In the genomic region with DNA sequence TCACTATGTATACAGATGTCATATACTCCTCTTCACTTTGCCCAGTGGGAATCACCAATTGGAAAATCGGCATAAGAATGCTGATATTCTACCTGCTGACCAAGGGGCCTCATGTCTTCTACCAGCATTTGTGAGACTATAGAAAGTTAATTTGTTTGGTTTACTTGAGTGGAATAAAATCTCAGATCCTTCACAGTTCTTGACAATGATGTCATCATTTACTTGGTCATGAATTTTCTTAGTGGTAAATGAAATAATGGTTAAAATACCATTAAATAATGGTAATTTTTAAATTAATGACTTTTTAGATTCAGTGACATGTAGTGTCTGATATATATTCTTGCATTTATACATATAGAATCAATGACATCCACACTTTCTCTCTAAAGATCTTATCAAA, we compare ENCODE assay signal across 37 cellular contexts.
DNase-seq lines count a peak whose midpoint lies in the region; ATAC-seq, FAIRE-seq and TF ChIP-seq lines count a peak whose summit lies in the region.
"Had no signal": no experiment of that assay in that cellular context is flagged by ENCODE, and none has a peak within 500 bp of the region (broad histone marks: within the 10 kb centered on the region; RNA-seq: fewer than 3 reads in every experiment).

No MANE protein-coding gene starts in this region.

- in situ Hi-C loops in HepG2 (cut with HindIII; ENCODE audit: extremely low pct_ligation_motif_present, low pct_unique_long_range_greater_than_20kb) (no loop called here), GM12878 (cut with MboI) (no loop called here)

- no peaks in the 10 kb centered on the region for H3K4me1 Mint-ChIP-seq in stimulated activated naive CD8-positive, alpha-beta T cell treated with anti-CD3 and anti-CD28 coated beads, Interleukin-15, amount 100 ng/mL, for 72 hours
- H3K4me1 Mint-ChIP-seq: B cell; CD14-positive monocyte; CD4-positive, alpha-beta memory T cell; CD4-positive, CD25-positive, alpha-beta regulatory T cell; CD8-positive, alpha-beta memory T cell had no signal

- TF ChIP-seq RAD21 in HepG2 (CRISPR knock-in tag; IDR thresholded peaks at IDR 0.05) (no peak), GM12878 (IDR thresholded peaks at IDR 0.05; ENCODE audit: insufficient read depth, low read depth, low read length) (no peak)

- POLR2A ChIA-PET in HepG2 (lab: Yijun Ruan, JAX) (no interaction called here), HEK293 (lab: Yijun Ruan, JAX) (no interaction called here), GM12878 (lab: Charles Lee) (no interaction called here)

- TF ChIP-seq POLR2A in HepG2 (IDR thresholded peaks at IDR 0.05; ENCODE audit: insufficient read depth in 1 of 2, low read depth in 2 of 2, low read length in 2 of 2) (no peak), right lobe of liver (IDR thresholded peaks at IDR 0.05) (no peak), GM12878 (IDR thresholded peaks at IDR 0.05; ENCODE audit: low read depth, low read length) (no peak)

- H3K36me3 ChIP-seq in HepG2 (replicated peaks in 1 of 2; ENCODE audit: control insufficient read depth in 1 of 2, insufficient read depth in 2 of 2, low read length in 2 of 2) (no peaks in the 10 kb centered on the region), right lobe of liver (no peaks in the 10 kb centered on the region), HEK293 (ENCODE audit: control insufficient read depth in 2 of 2, insufficient read depth in 1 of 2, low read length in 2 of 2) (no peaks in the 10 kb centered on the region), GM12878 (ENCODE audit: control insufficient read depth in 2 of 2, insufficient read depth in 2 of 2, low read length in 1 of 2) (no peaks in the 10 kb centered on the region), osteoblast (ENCODE audit: insufficient read depth, low read length) (no peaks in the 10 kb centered on the region)
- H3K36me3 ChIP-seq: BE2C; BLaER1; BLaER1 treated with 17β-estradiol and CSF1 and Interleukin-3, amounts not matched to agents 10 nM and 100 nM had no signal

- H3K79me2 ChIP-seq in HepG2 (ENCODE audit: insufficient read depth, low read length) = no peaks in the 10 kb centered on the region
- no peaks in the 10 kb centered on the region for H3K79me2 ChIP-seq in GM12878 (ENCODE audit: control insufficient read depth, insufficient read depth, low read length)
- H3K79me2 ChIP-seq in osteoblast (ENCODE audit: insufficient read depth, low read length) = no peaks in the 10 kb centered on the region

- H3K4me3 ChIP-seq in HepG2 (replicated peaks in 1 of 3; ENCODE audit: insufficient read depth in 1 of 3, low read depth in 2 of 3, low read length in 3 of 3) = no peak overlapping the region
- no peak overlapping the region for H3K4me3 ChIP-seq in right lobe of liver
- no peak overlapping the region for H3K4me3 ChIP-seq in HEK293 (ENCODE audit: low read depth, low read length)
- H3K4me3 ChIP-seq in GM12878 = no peak overlapping the region
- no peak overlapping the region for H3K4me3 ChIP-seq in osteoblast (ENCODE audit: insufficient read depth, low read length)
- H3K4me3 ChIP-seq: A549; BLaER1; BLaER1 treated with 17β-estradiol and CSF1 and Interleukin-3, amounts not matched to agents 10 nM and 100 nM had no signal

- H2AFZ ChIP-seq in HepG2 (ENCODE audit: low read length) (no peak overlapping the region), GM12878 (ENCODE audit: control insufficient read depth, low read depth, low read length) (no peak overlapping the region), osteoblast (ENCODE audit: low read length) (no peak overlapping the region)

- no peak overlapping the region for H3K27ac ChIP-seq in HepG2 (ENCODE audit: extremely low read length, insufficient read depth, low read length)
- no peak overlapping the region for H3K27ac ChIP-seq in right lobe of liver
- no peak overlapping the region for H3K27ac ChIP-seq in HEK293 (ENCODE audit: extremely low read depth, low read depth, low read length)
- no peak overlapping the region for H3K27ac ChIP-seq in GM12878 (ENCODE audit: control insufficient read depth, insufficient read depth)
- no peak overlapping the region for H3K27ac ChIP-seq in osteoblast (ENCODE audit: low read depth, low read length)
- H3K27ac ChIP-seq: 22Rv1; A549; BLaER1; BLaER1 treated with 17β-estradiol and CSF1 and Interleukin-3, amounts not matched to agents 10 nM and 100 nM; C4-2B had no signal

- 0% methylated on average over 1 of the region's 1 CpG for WGBS in HepG2 (ENCODE audit: low lambda C conversion rate)
- 62% methylated on average over 1 of the region's 1 CpG for WGBS in right lobe of liver (ENCODE audit: insufficient coverage, low coverage, low lambda C conversion rate, missing lambda C conversion rate)
- WGBS in GM12878 (ENCODE audit: insufficient coverage, insufficient replicate concordance, low lambda C conversion rate, missing lambda C conversion rate) = 0% methylated on average over 1 of the region's 1 CpG

- no peaks in the 10 kb centered on the region for H3K4me1 ChIP-seq in HepG2 (ENCODE audit: insufficient read depth, low read length)
- H3K4me1 ChIP-seq in right lobe of liver = no peaks in the 10 kb centered on the region
- H3K4me1 ChIP-seq in HEK293 (ENCODE audit: control insufficient read depth, insufficient read depth, low read length) = no peaks in the 10 kb centered on the region
- H3K4me1 ChIP-seq in GM12878 (ENCODE audit: control insufficient read depth, insufficient read depth, low read length) = no peaks in the 10 kb centered on the region
- H3K4me1 ChIP-seq in osteoblast (ENCODE audit: insufficient read depth, low read length) = no peaks in the 10 kb centered on the region
- H3K4me1 ChIP-seq: A549; BLaER1; BLaER1 treated with 17β-estradiol and CSF1 and Interleukin-3, amounts not matched to agents 10 nM and 100 nM; Caco-2 had no signal

- RAD21 ChIA-PET in GM12878 (lab: Charles Lee; ENCODE audit: unreplicated experiment) = no interaction called here

- ATAC-seq in HepG2 (no peak), right lobe of liver (no peak), GM12878 (no peak)
- no peak for ATAC-seq in stimulated activated naive CD8-positive, alpha-beta T cell treated with anti-CD3 and anti-CD28 coated beads, Interleukin-15, amount 100 ng/mL, for 72 hours
- ATAC-seq: A549; CD8-positive, alpha-beta T cell had no signal

- H3K9me3 ChIP-seq in HepG2 (ENCODE audit: low read length) (no peaks in the 10 kb centered on the region), right lobe of liver (no peaks in the 10 kb centered on the region), HEK293 (ENCODE audit: control insufficient read depth, insufficient read depth, low read depth, low read length) (no peaks in the 10 kb centered on the region), GM12878 (replicated peaks; ENCODE audit: control insufficient read depth, insufficient read depth, low read length) (no peaks in the 10 kb centered on the region), osteoblast (ENCODE audit: low read depth, low read length) (peaks cover 2% of the 10 kb centered on the region)
- H3K9me3 ChIP-seq: A549; BE2C; BLaER1; BLaER1 treated with 17β-estradiol and CSF1 and Interleukin-3, amounts not matched to agents 10 nM and 100 nM; Caco-2 had no signal

- BruUV-seq in HepG2 (replicated peaks; lab: Mats Ljungman, UMichigan) = no TSS peak
- no TSS peak for BruUV-seq in GM12878 (replicated peaks; lab: Mats Ljungman, UMichigan)

- SMC1A ChIA-PET in GM12878 (lab: Charles Lee; ENCODE audit: uncharacterized antibody, unreplicated experiment) = interaction anchor here (0.6 to 1.0 kb wide), 2 partner anchors 20 to 92 kb away, joined by 3 read pairs; no protein-coding TSS in a partner anchor

- H4K20me1 ChIP-seq in HepG2 (ENCODE audit: insufficient read depth, low read length) = no peaks in the 10 kb centered on the region
- no peaks in the 10 kb centered on the region for H4K20me1 ChIP-seq in GM12878 (ENCODE audit: control insufficient read depth, insufficient read depth)
- H4K20me1 ChIP-seq in osteoblast (ENCODE audit: insufficient read depth, low read length) = no peaks in the 10 kb centered on the region
- H4K20me1 ChIP-seq: BLaER1; BLaER1 treated with 17β-estradiol and CSF1 and Interleukin-3, amounts not matched to agents 10 nM and 100 nM had no signal

- TF ChIP-seq EP300 in HepG2 (IDR thresholded peaks at IDR 0.05; ENCODE audit: low read depth in 2 of 2, low read length in 2 of 2) (no peak), HepG2 (CRISPR knock-in tag; IDR thresholded peaks at IDR 0.05; ENCODE audit: borderline replicate concordance) (no peak), GM12878 (IDR thresholded peaks at IDR 0.05; ENCODE audit: borderline replicate concordance in 1 of 2, control insufficient read depth in 1 of 2, low read depth in 2 of 2, low read length in 2 of 2) (no peak)

- FAIRE-seq in HepG2 (lab: Jason Lieb, UNC) = no peak
- FAIRE-seq in GM12878 (lab: Jason Lieb, UNC) = no peak
- FAIRE-seq: A204.1, A549, D721Med had no signal

- no peaks in the 10 kb centered on the region for H3K27me3 ChIP-seq in HepG2 (ENCODE audit: control insufficient read depth in 1 of 2, insufficient read depth in 2 of 2, low read length in 2 of 2)
- no peaks in the 10 kb centered on the region for H3K27me3 ChIP-seq in right lobe of liver
- no peaks in the 10 kb centered on the region for H3K27me3 ChIP-seq in GM12878 (replicated peaks in 1 of 2; ENCODE audit: control insufficient read depth in 2 of 2, insufficient read depth in 2 of 2, low read length in 1 of 2)
- no peaks in the 10 kb centered on the region for H3K27me3 ChIP-seq in osteoblast (ENCODE audit: insufficient read depth, low read length)
- H3K27me3 ChIP-seq: BE2C; BLaER1; BLaER1 treated with 17β-estradiol and CSF1 and Interleukin-3, amounts not matched to agents 10 nM and 100 nM had no signal

- no peak overlapping the region for H3K27ac Mint-ChIP-seq in stimulated activated naive CD8-positive, alpha-beta T cell treated with anti-CD3 and anti-CD28 coated beads, Interleukin-15, amount 100 ng/mL, for 72 hours
- H3K27ac Mint-ChIP-seq: B cell; CD14-positive monocyte; CD4-positive, alpha-beta memory T cell; CD4-positive, alpha-beta T cell; CD4-positive, CD25-positive, alpha-beta regulatory T cell; CD8-positive, alpha-beta memory T cell; CD8-positive, alpha-beta T cell had no signal

- no peaks in the 10 kb centered on the region for H3K27me3 Mint-ChIP-seq in stimulated activated naive CD8-positive, alpha-beta T cell treated with anti-CD3 and anti-CD28 coated beads, Interleukin-15, amount 100 ng/mL, for 72 hours
- H3K27me3 Mint-ChIP-seq: B cell; CD4-positive, alpha-beta memory T cell; CD4-positive, alpha-beta T cell; CD4-positive, CD25-positive, alpha-beta regulatory T cell had no signal

- CTCF ChIA-PET in HepG2 (lab: Yijun Ruan, JAX; ENCODE audit: low intra/inter-chr PET ratio, low total read pairs) (no interaction called here), HEK293 (lab: Yijun Ruan, JAX) (no interaction called here), GM12878 (lab: Yijun Ruan, JAX) (no interaction called here)

- DNase-seq in HepG2 (ENCODE audit: low spot score) (no peak), right lobe of liver (no peak), GM12878 (ENCODE audit: low read depth, low spot score) (no peak), osteoblast (ENCODE audit: insufficient read length, low spot score, missing footprints) (peak; percentile 8), occipital lobe (lab: John Stamatoyannopoulos, UW) (no peak)
- no peak for DNase-seq in stimulated activated naive CD8-positive, alpha-beta T cell treated with anti-CD3 and anti-CD28 coated beads, Interleukin-15, amount 100 ng/mL, for 72 hours
- no peak for DNase-seq in stimulated activated CD4-positive, alpha-beta T cell treated with anti-CD3 and anti-CD28 coated beads, Interleukin-1b, Interleukin-23, amount 100 ng/mL, for 48 hours
- DNase-seq: 8988T; ACHN; AML-193; BE2C; C1 segment of cervical spinal cord; Caco-2; Calu3; CD4-positive, alpha-beta memory T cell; CD4-positive, alpha-beta T cell; CD4-positive, CD25-positive, alpha-beta regulatory T cell; CD8-positive, alpha-beta memory T cell; CD8-positive, alpha-beta T cell; COR-L47; DMS 273 treated with DMSO at 0.1 percent for 48 hours; DMS153; DMS53; DMS79; DMS79 treated with DMSO at 0.1 percent for 48 hours; DND-41; EL had no signal

- intact Hi-C loops in HepG2 (cut with micrococcal nuclease; ENCODE audit: unreplicated experiment) (no loop called here), right lobe of liver (cut with DNase I) (no loop called here), GM12878 (cut with micrococcal nuclease; ENCODE audit: unreplicated experiment) (no loop called here)

- no peak overlapping the region for H3K4me3 Mint-ChIP-seq in stimulated activated naive CD8-positive, alpha-beta T cell treated with anti-CD3 and anti-CD28 coated beads, Interleukin-15, amount 100 ng/mL, for 72 hours
- H3K4me3 Mint-ChIP-seq: B cell; CD14-positive monocyte; CD4-positive, alpha-beta T cell; CD4-positive, CD25-positive, alpha-beta regulatory T cell; CD8-positive, alpha-beta memory T cell; CD8-positive, alpha-beta T cell had no signal

- no peak overlapping the region for H3K4me2 ChIP-seq in HepG2 (ENCODE audit: low read depth, low read length)
- no peak overlapping the region for H3K4me2 ChIP-seq in GM12878 (ENCODE audit: control insufficient read depth, insufficient read depth)
- no peak overlapping the region for H3K4me2 ChIP-seq in osteoblast (ENCODE audit: insufficient read depth, low read length)
- H3K4me2 ChIP-seq: A549; BLaER1; BLaER1 treated with 17β-estradiol and CSF1 and Interleukin-3, amounts not matched to agents 10 nM and 100 nM had no signal

- H3K9me3 Mint-ChIP-seq in stimulated activated naive CD8-positive, alpha-beta T cell treated with anti-CD3 and anti-CD28 coated beads, Interleukin-15, amount 100 ng/mL, for 72 hours = peaks cover 5 to 6% of the 10 kb centered on the region in 2 donors

- TF ChIP-seq CTCF in HepG2 (CRISPR knock-in tag; IDR thresholded peaks at IDR 0.05) (no peak), right lobe of liver (IDR thresholded peaks at IDR 0.05) (no peak), HEK293 (tag by site-specific recombination; IDR thresholded peaks at IDR 0.05) (no peak), GM12878 (IDR thresholded peaks at IDR 0.05 in 2 of 3, conservative IDR thresholded peaks at IDR 0.05 in 1 of 3; ENCODE audit: control insufficient read depth in 2 of 3, extremely low read depth in 1 of 3, insufficient read depth in 1 of 3, low read depth in 3 of 3, low read length in 3 of 3) (no peak), osteoblast (IDR thresholded peaks at IDR 0.05; ENCODE audit: extremely low read depth, low read depth, low read length) (no peak)

- no peak overlapping the region for H3K9ac ChIP-seq in HepG2 (ENCODE audit: insufficient read depth, low read depth, low read length)
- H3K9ac ChIP-seq in GM12878 (ENCODE audit: control insufficient read depth, insufficient read depth, low read length) = no peak overlapping the region
- H3K9ac ChIP-seq: BLaER1; BLaER1 treated with 17β-estradiol and CSF1 and Interleukin-3, amounts not matched to agents 10 nM and 100 nM had no signal

Comparison
In these comparisons a context has a peak if more than half of its experiments do, and no peak if none do; other contexts are left out.
1. Of the 63 proteins assayed by ChIP-seq in both HepG2 and HEK293: peak only in HepG2: none; only in HEK293: ATF2; in both: none; in neither: 62.